Comparison of ENCODE assay signal across 11 cellular contexts in the genomic region with DNA sequence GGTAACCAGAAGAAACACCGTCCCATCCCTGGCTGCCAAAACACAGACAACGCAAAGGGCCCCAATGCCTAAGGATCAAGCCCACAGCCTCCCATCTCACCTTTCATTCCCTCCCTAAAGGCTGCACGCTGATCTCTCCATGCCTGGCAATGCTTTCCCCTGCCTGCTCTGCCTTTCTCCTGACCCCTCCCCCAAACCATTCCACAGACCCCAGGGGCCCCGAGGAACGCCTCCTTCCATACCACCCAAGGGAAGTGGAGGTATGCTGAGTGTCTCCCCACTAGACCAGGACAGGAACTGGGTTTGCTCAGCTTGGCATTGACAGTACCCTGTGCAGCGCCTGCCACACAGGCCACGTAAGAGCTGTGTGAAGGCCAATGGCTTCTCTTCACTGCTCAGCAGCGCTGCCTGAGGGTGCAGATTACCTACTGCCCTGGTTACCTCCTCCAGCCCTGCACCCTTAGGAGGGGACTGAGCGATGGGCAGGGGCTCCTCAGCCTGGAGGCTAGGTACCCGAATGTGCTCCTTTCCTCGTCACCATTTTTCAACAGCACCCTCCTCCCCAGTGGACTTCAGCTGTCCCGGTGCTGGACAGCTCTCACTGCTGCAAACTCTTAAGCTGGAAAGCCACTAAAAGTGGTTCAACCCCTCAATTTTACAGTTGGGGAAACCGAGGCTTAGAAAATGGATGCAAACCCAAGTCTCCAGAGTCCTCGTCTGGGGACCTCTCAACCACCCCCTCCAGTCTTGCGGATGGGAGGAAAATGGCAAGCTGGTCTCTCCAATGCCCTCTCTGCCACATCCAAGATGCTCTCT. TPM values are rescaled to one million over a fixed set of nuclear protein-coding genes. Genes with fewer than 3 reads are reported as not detected.
DNase-seq lines count a peak whose midpoint lies in the region; ATAC-seq and TF ChIP-seq lines count a peak whose summit lies in the region.
"Had no signal": no experiment of that assay in that cellular context is flagged by ENCODE, and none has a peak within 500 bp of the region (broad histone marks: within the 10 kb centered on the region; RNA-seq: fewer than 3 reads in every experiment).

No MANE protein-coding gene starts in this region.

- DNase-seq in astrocyte of the hippocampus (ENCODE audit: low read depth, low spot score): peak; percentile 57
- DNase-seq in iris pigment epithelial cell (ENCODE audit: low read depth): peak; percentile 40
- no peak for DNase-seq in NCI-H2227 (lab: John Stamatoyannopoulos, UW; ENCODE audit: unreplicated experiment)
- no peak for DNase-seq in T-helper 9 cell
- no peak for DNase-seq in right cardiac atrium
- no peak for DNase-seq in left ventricle myocardium superior
- DNase-seq: DMS79, NCI-H2029 had no signal

- TF ChIP-seq CTCF in HEK293 (tag by site-specific recombination; IDR thresholded peaks at IDR 0.05): no peak

- POLR2A ChIA-PET in HEK293 (lab: Yijun Ruan, JAX): no interaction called here

- peaks cover 52 to 70% (median 54%) of the 10 kb centered on the region in 10 experiments for H3K4me1 ChIP-seq in BLaER1 treated with 17β-estradiol and CSF1 and Interleukin-3, amounts not matched to agents 10 nM and 100 nM
- H3K4me1 ChIP-seq in HEK293 (ENCODE audit: control insufficient read depth, insufficient read depth, low read length) (peaks cover 15% of the 10 kb centered on the region), right cardiac atrium (ENCODE audit: control insufficient read depth, insufficient read depth, low read length) (peaks cover 4% of the 10 kb centered on the region)
- H3K4me1 ChIP-seq: foreskin keratinocyte had no signal

- H3K4me2 ChIP-seq in BLaER1 treated with 17β-estradiol and CSF1 and Interleukin-3, amounts not matched to agents 10 nM and 100 nM: peak overlapping the region; percentile 88 to 100 (median 98)

- no peak overlapping the region for H3K27ac ChIP-seq in BLaER1 treated with 17β-estradiol and CSF1 and Interleukin-3, amounts not matched to agents 10 nM and 100 nM
- H3K27ac ChIP-seq in HEK293 (ENCODE audit: extremely low read depth, low read depth, low read length): no peak overlapping the region
- no peak overlapping the region for H3K27ac ChIP-seq in right cardiac atrium (ENCODE audit: low read length)
- H3K27ac ChIP-seq: foreskin keratinocyte had no signal

- intact Hi-C loops in right cardiac atrium (cut with DNase I): no loop called here
- intact Hi-C loops in left ventricle myocardium superior (cut with micrococcal nuclease): no loop called here

- H3K9me3 ChIP-seq in BLaER1 treated with 17β-estradiol and CSF1 and Interleukin-3, amounts not matched to agents 10 nM and 100 nM (replicated peaks in 1 of 11): peaks cover 0 to 14% (median 0%) of the 10 kb centered on the region in 11 experiments; a peak in 5 of 22 replicates
- H3K9me3 ChIP-seq in HEK293 (ENCODE audit: control insufficient read depth, insufficient read depth, low read depth, low read length): no peaks in the 10 kb centered on the region
- no peaks in the 10 kb centered on the region for H3K9me3 ChIP-seq in right cardiac atrium (ENCODE audit: control insufficient read depth, low read length)

- 16% methylated on average over 15 of the region's 15 CpGs for WGBS in right cardiac atrium

- peak overlapping the region in 3 of 10 experiments; percentile 57 to 68 (median 59); a peak in 4 of 20 replicates for H3K4me3 ChIP-seq in BLaER1 treated with 17β-estradiol and CSF1 and Interleukin-3, amounts not matched to agents 10 nM and 100 nM
- no peak overlapping the region for H3K4me3 ChIP-seq in HEK293 (ENCODE audit: low read depth, low read length)
- H3K4me3 ChIP-seq in right cardiac atrium (ENCODE audit: low read length): no peak overlapping the region

- peaks cover 0 to 60% (median 17%) of the 10 kb centered on the region in 11 experiments; a peak in 17 of 22 replicates for H4K20me1 ChIP-seq in BLaER1 treated with 17β-estradiol and CSF1 and Interleukin-3, amounts not matched to agents 10 nM and 100 nM

- peaks cover 60 to 74% (median 66%) of the 10 kb centered on the region in 11 experiments for H3K27me3 ChIP-seq in BLaER1 treated with 17β-estradiol and CSF1 and Interleukin-3, amounts not matched to agents 10 nM and 100 nM
- no peaks in the 10 kb centered on the region for H3K27me3 ChIP-seq in right cardiac atrium (ENCODE audit: control insufficient read depth, insufficient read depth)

- H3K36me3 ChIP-seq in BLaER1 treated with 17β-estradiol and CSF1 and Interleukin-3, amounts not matched to agents 10 nM and 100 nM: no peaks in the 10 kb centered on the region
- peaks cover 0 to 14% of the 10 kb centered on the region in 2 experiments; a peak in 1 of 3 replicates for H3K36me3 ChIP-seq in HEK293 (ENCODE audit: control insufficient read depth in 2 of 2, insufficient read depth in 1 of 2, low read length in 2 of 2)

- ATAC-seq in right cardiac atrium (no peak), left ventricle myocardium superior (no peak)
- ATAC-seq: foreskin keratinocyte had no signal

- CTCF ChIA-PET in HEK293 (lab: Yijun Ruan, JAX): interaction anchor here (0.6 to 10.8 kb wide), 8 partner anchors 11 to 115 kb away, joined by 3 to 264 read pairs (median 14); a partner anchor contains a TSS

- H3K9ac ChIP-seq in BLaER1 treated with 17β-estradiol and CSF1 and Interleukin-3, amounts not matched to agents 10 nM and 100 nM: no peak overlapping the region

TF ChIP-seq in HEK293, 187 proteins besides CTCF, POLR2A, EP300 and RAD21:
- TF ChIP-seq, protein P1, sequence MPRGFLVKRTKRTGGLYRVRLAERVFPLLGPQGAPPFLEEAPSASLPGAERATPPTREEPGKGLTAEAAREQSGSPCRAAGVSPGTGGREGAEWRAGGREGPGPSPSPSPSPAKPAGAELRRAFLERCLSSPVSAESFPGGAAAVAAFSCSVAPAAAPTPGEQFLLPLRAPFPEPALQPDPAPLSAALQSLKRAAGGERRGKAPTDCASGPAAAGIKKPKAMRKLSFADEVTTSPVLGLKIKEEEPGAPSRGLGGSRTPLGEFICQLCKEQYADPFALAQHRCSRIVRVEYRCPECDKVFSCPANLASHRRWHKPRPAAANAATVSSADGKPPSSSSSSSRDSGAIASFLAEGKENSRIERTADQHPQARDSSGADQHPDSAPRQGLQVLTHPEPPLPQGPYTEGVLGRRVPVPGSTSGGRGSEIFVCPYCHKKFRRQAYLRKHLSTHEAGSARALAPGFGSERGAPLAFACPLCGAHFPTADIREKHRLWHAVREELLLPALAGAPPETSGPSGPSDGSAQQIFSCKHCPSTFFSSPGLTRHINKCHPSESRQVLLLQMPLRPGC (tag by site-specific recombination; IDR thresholded peaks at IDR 0.05): no peak
- TF ChIP-seq ZXDB (tag by site-specific recombination; IDR thresholded peaks at IDR 0.05) (no peak), ZBTB17 (tag by site-specific recombination; IDR thresholded peaks at IDR 0.05) (peak; percentile 51), PRDM1 (tag by site-specific recombination; IDR thresholded peaks at IDR 0.05) (peak; percentile 78), SETDB1 (IDR thresholded peaks at IDR 0.05; ENCODE audit: insufficient read length, low read length) (no peak), ZBTB8A (tag by site-specific recombination; IDR thresholded peaks at IDR 0.05) (no peak), ZNF600 (tag by site-specific recombination; IDR thresholded peaks at IDR 0.05) (peak; percentile 54; the same call in 1 of the 2 replicates)
- TF ChIP-seq, protein P2, sequence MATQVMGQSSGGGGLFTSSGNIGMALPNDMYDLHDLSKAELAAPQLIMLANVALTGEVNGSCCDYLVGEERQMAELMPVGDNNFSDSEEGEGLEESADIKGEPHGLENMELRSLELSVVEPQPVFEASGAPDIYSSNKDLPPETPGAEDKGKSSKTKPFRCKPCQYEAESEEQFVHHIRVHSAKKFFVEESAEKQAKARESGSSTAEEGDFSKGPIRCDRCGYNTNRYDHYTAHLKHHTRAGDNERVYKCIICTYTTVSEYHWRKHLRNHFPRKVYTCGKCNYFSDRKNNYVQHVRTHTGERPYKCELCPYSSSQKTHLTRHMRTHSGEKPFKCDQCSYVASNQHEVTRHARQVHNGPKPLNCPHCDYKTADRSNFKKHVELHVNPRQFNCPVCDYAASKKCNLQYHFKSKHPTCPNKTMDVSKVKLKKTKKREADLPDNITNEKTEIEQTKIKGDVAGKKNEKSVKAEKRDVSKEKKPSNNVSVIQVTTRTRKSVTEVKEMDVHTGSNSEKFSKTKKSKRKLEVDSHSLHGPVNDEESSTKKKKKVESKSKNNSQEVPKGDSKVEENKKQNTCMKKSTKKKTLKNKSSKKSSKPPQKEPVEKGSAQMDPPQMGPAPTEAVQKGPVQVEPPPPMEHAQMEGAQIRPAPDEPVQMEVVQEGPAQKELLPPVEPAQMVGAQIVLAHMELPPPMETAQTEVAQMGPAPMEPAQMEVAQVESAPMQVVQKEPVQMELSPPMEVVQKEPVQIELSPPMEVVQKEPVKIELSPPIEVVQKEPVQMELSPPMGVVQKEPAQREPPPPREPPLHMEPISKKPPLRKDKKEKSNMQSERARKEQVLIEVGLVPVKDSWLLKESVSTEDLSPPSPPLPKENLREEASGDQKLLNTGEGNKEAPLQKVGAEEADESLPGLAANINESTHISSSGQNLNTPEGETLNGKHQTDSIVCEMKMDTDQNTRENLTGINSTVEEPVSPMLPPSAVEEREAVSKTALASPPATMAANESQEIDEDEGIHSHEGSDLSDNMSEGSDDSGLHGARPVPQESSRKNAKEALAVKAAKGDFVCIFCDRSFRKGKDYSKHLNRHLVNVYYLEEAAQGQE (tag by site-specific recombination; IDR thresholded peaks at IDR 0.05): peak; percentile 98
TF ChIP-seq in HEK293: peak in this region for 4.

RNA-seq across cellular contexts. Expression of a gene that starts 45.0 kb away (rescaled TPM):
- total RNA-seq in right cardiac atrium: 1 to 10 TPM in 3 of 4 donors, under 1 TPM in 1; 0.89 to 4.8 (median 3.0) TPM
- 2.6 TPM for polyA plus RNA-seq in right cardiac atrium
- total RNA-seq in left ventricle myocardium superior: 1.4 TPM

Comparison
In these comparisons a context has a peak if more than half of its experiments do, and no peak if none do; other contexts are left out.
1. DNase-seq: peak in astrocyte of the hippocampus (single experiment) and iris pigment epithelial cell (single experiment); none in NCI-H2227 (single experiment), T-helper 9 cell (single experiment), right cardiac atrium (0 of 3) and left ventricle myocardium superior (single experiment).